ENCODE assay signal across 2 cellular contexts in genomic region chr12:26648999-26649398, GRCh38.
TF ChIP-seq lines count a peak whose summit lies in the region.

No MANE protein-coding gene starts in this region.

TF ChIP-seq in SK-N-SH, 30 proteins besides CTCF, POLR2A, EP300 and RAD21 (continued from another document):
- TF ChIP-seq REST (IDR thresholded peaks at IDR 0.05; ENCODE audit: low read depth, low read length) (no peak), MEF2A (IDR thresholded peaks at IDR 0.05; ENCODE audit: borderline replicate concordance, low read depth) (no peak), RCOR1 (IDR thresholded peaks at IDR 0.05; ENCODE audit: low read length) (no peak)

TF ChIP-seq in SK-N-SH treated with all-trans-retinoic acid at 6 μM for 48 hours, 23 proteins besides CTCF, POLR2A, EP300 and RAD21 (continued from another document):
- no peak for TF ChIP-seq GLIS3 (CRISPR knock-in tag; IDR thresholded peaks at IDR 0.05)
- no peak for TF ChIP-seq ZFP30 (CRISPR knock-in tag; IDR thresholded peaks at IDR 0.05)
- TF ChIP-seq, protein P1, sequence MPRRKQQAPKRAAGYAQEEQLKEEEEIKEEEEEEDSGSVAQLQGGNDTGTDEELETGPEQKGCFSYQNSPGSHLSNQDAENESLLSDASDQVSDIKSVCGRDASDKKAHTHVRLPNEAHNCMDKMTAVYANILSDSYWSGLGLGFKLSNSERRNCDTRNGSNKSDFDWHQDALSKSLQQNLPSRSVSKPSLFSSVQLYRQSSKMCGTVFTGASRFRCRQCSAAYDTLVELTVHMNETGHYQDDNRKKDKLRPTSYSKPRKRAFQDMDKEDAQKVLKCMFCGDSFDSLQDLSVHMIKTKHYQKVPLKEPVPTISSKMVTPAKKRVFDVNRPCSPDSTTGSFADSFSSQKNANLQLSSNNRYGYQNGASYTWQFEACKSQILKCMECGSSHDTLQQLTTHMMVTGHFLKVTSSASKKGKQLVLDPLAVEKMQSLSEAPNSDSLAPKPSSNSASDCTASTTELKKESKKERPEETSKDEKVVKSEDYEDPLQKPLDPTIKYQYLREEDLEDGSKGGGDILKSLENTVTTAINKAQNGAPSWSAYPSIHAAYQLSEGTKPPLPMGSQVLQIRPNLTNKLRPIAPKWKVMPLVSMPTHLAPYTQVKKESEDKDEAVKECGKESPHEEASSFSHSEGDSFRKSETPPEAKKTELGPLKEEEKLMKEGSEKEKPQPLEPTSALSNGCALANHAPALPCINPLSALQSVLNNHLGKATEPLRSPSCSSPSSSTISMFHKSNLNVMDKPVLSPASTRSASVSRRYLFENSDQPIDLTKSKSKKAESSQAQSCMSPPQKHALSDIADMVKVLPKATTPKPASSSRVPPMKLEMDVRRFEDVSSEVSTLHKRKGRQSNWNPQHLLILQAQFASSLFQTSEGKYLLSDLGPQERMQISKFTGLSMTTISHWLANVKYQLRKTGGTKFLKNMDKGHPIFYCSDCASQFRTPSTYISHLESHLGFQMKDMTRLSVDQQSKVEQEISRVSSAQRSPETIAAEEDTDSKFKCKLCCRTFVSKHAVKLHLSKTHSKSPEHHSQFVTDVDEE (CRISPR knock-in tag; IDR thresholded peaks at IDR 0.05): no peak
- no peak for TF ChIP-seq PPARA (CRISPR knock-in tag; IDR thresholded peaks at IDR 0.05; ENCODE audit: borderline replicate concordance)
- no peak for TF ChIP-seq ISL1 (CRISPR knock-in tag; IDR thresholded peaks at IDR 0.05)
- no peak for TF ChIP-seq ARNTL (CRISPR knock-in tag; IDR thresholded peaks at IDR 0.05; ENCODE audit: borderline replicate concordance, low read depth)
- TF ChIP-seq ZNF8 (CRISPR knock-in tag; IDR thresholded peaks at IDR 0.05): no peak
